ENCODE assay signal across 11 cellular contexts in genomic region chr14:95143813-95144620, GRCh38. TPM values are rescaled to one million over a fixed set of nuclear protein-coding genes. Genes with fewer than 3 reads are reported as not detected.
DNase-seq lines count a peak whose midpoint lies in the region; ATAC-seq and TF ChIP-seq lines count a peak whose summit lies in the region.
"Had no signal": no experiment of that assay in that cellular context is flagged by ENCODE, and none has a peak within 500 bp of the region (broad histone marks: within the 10 kb centered on the region; RNA-seq: fewer than 3 reads in every experiment).

No MANE protein-coding gene starts in this region.

- H3K9me3 Mint-ChIP-seq in activated B cell treated with CpG ODN at 0.5 μM for 24 hours: peaks cover 17% of the 10 kb centered on the region
- peaks cover 20% of the 10 kb centered on the region for H3K9me3 Mint-ChIP-seq in activated CD4-positive, alpha-beta T cell treated with anti-CD3 and anti-CD28 coated beads, Interleukin-2, amount 10 ng/mL, durations not matched to agents 24 days and 14 days

- WGBS in heart right ventricle, 2 donors: 69 to 80% methylated on average over 4 of the region's 4 CpGs
- 43 to 48% methylated on average over 4 of the region's 4 CpGs for WGBS in lung, 2 donors
- WGBS in upper lobe of left lung, 2 donors: 42 to 62% methylated on average over 4 of the region's 4 CpGs

- no peak for TF ChIP-seq POLR2A in upper lobe of left lung (IDR thresholded peaks at IDR 0.05)

- H3K4me1 ChIP-seq in heart right ventricle: peaks cover 5 to 87% (median 60%) of the 10 kb centered on the region in 9 donors
- H3K4me1 ChIP-seq in lung (ENCODE audit: control insufficient read depth in 2 of 2, insufficient read depth in 2 of 2, low read length in 2 of 2): peaks cover 5 to 15% of the 10 kb centered on the region in 2 donors
- H3K4me1 ChIP-seq in upper lobe of left lung: peaks cover 45 to 56% (median 50%) of the 10 kb centered on the region in 4 donors

- TF ChIP-seq EP300 in upper lobe of left lung (IDR thresholded peaks at IDR 0.05): no peak

- H3K4me3 ChIP-seq in heart right ventricle (peak overlapping the region in 5 of 10 donors; percentile 1 to 24 (median 22)), lung (no peak overlapping the region), upper lobe of left lung (peak overlapping the region in 1 of 4 donors; percentile 12)

- TF ChIP-seq CTCF in heart right ventricle (IDR thresholded peaks at IDR 0.05) (no peak), activated B cell treated with CpG ODN at 0.5 μM for 24 hours (IDR thresholded peaks at IDR 0.05) (no peak), lung (IDR thresholded peaks at IDR 0.05; ENCODE audit: control extremely low read depth, extremely low read depth) (no peak), upper lobe of left lung (IDR thresholded peaks at IDR 0.05) (no peak)

- H3K36me3 ChIP-seq in heart right ventricle (no peaks in the 10 kb centered on the region), lung (ENCODE audit: control insufficient read depth in 2 of 2, insufficient read depth in 2 of 2, low read length in 2 of 2) (no peaks in the 10 kb centered on the region), upper lobe of left lung (no peaks in the 10 kb centered on the region)

- CTCF ChIA-PET in activated B cell treated with CpG ODN at 0.5 μM for 24 hours (lab: Charles Lee): interaction anchor here (0.7 to 1.3 kb wide), 2 partner anchors 9 to 13 kb away, joined by 3 read pairs; no protein-coding TSS in a partner anchor

- no peaks in the 10 kb centered on the region for H3K27me3 Mint-ChIP-seq in activated B cell treated with CpG ODN at 0.5 μM for 24 hours
- no peaks in the 10 kb centered on the region for H3K27me3 Mint-ChIP-seq in activated CD4-positive, alpha-beta T cell treated with anti-CD3 and anti-CD28 coated beads, Interleukin-2, amount 10 ng/mL, durations not matched to agents 24 days and 14 days
- H3K27me3 Mint-ChIP-seq: brain had no signal

- H3K9me3 ChIP-seq in heart right ventricle (peaks cover 0 to 19% (median 12%) of the 10 kb centered on the region in 11 donors), lung (ENCODE audit: control insufficient read depth in 2 of 2, insufficient read depth in 1 of 2, low read length in 1 of 2) (peaks cover 0 to 6% of the 10 kb centered on the region in 2 donors), upper lobe of left lung (peaks cover 0 to 12% (median 2%) of the 10 kb centered on the region in 4 donors)

- H3K36me3 Mint-ChIP-seq in activated B cell treated with CpG ODN at 0.5 μM for 24 hours (ENCODE audit: low read depth): peaks cover 23% of the 10 kb centered on the region
- peaks cover 35% of the 10 kb centered on the region for H3K36me3 Mint-ChIP-seq in activated CD4-positive, alpha-beta T cell treated with anti-CD3 and anti-CD28 coated beads, Interleukin-2, amount 10 ng/mL, durations not matched to agents 24 days and 14 days (ENCODE audit: low read depth)

- no peak for DNase-seq in heart right ventricle
- no peak for DNase-seq in Right ventricle myocardium superior
- no peak for DNase-seq in activated B cell treated with CpG ODN at 0.5 μM for 24 hours
- DNase-seq in lung (ENCODE audit: low spot score): no peak
- no peak for DNase-seq in upper lobe of left lung
- DNase-seq in NK-92 treated with Interleukin-12 subunit alpha and Interleukin-12 subunit beta, amount 100 ng/mL, for 24 hours (lab: John Stamatoyannopoulos, UW): no peak
- no peak for DNase-seq in activated CD4-positive, alpha-beta T cell treated with anti-CD3 and anti-CD28 coated beads, Interleukin-2, amount 10 ng/mL, durations not matched to agents 24 days and 14 days
- no peak for DNase-seq in activated CD4-positive, alpha-beta T cell treated with anti-CD3 and anti-CD28 coated beads, Interleukin-2, amount 50 U/mL, for 48 hours
- DNase-seq: islet precursor cell, WERI-Rb-1 had no signal

- peak overlapping the region; percentile 74 for H3K27ac Mint-ChIP-seq in activated B cell treated with CpG ODN at 0.5 μM for 24 hours
- no peak overlapping the region for H3K27ac Mint-ChIP-seq in activated CD4-positive, alpha-beta T cell treated with anti-CD3 and anti-CD28 coated beads, Interleukin-2, amount 10 ng/mL, durations not matched to agents 24 days and 14 days
- H3K27ac Mint-ChIP-seq: brain had no signal

- peak overlapping the region in 9 of 10 donors; percentile 3 to 87 (median 31) for H3K27ac ChIP-seq in heart right ventricle
- H3K27ac ChIP-seq in lung (ENCODE audit: low read depth in 1 of 2, low read length in 1 of 2): peak overlapping the region; percentile 67 to 77
- H3K27ac ChIP-seq in upper lobe of left lung: peak overlapping the region; percentile 53 to 76 (median 60)
- H3K27ac ChIP-seq: WERI-Rb-1 had no signal

- peaks cover 92% of the 10 kb centered on the region for H3K4me1 Mint-ChIP-seq in activated B cell treated with CpG ODN at 0.5 μM for 24 hours
- H3K4me1 Mint-ChIP-seq in activated CD4-positive, alpha-beta T cell treated with anti-CD3 and anti-CD28 coated beads, Interleukin-2, amount 10 ng/mL, durations not matched to agents 24 days and 14 days: peaks cover 16% of the 10 kb centered on the region

- peak overlapping the region; percentile 41 for H3K4me3 Mint-ChIP-seq in activated B cell treated with CpG ODN at 0.5 μM for 24 hours
- H3K4me3 Mint-ChIP-seq in activated CD4-positive, alpha-beta T cell treated with anti-CD3 and anti-CD28 coated beads, Interleukin-2, amount 10 ng/mL, durations not matched to agents 24 days and 14 days: no peak overlapping the region

- no peaks in the 10 kb centered on the region for H3K27me3 ChIP-seq in heart right ventricle
- no peaks in the 10 kb centered on the region for H3K27me3 ChIP-seq in lung (ENCODE audit: control insufficient read depth, insufficient read depth)
- H3K27me3 ChIP-seq in upper lobe of left lung: no peaks in the 10 kb centered on the region

- POLR2A ChIA-PET in activated B cell treated with CpG ODN at 0.5 μM for 24 hours (lab: Charles Lee): interaction anchor here (0.6 to 2.5 kb wide), 5 partner anchors 11 to 591 kb away, joined by 3 to 5 read pairs (median 3); partner anchors contain the start of gene DICER1

- ATAC-seq in heart right ventricle: peak in 4 of 8 donors; percentile 40 to 59 (median 58)
- ATAC-seq in Right ventricle myocardium superior (ENCODE audit: poor library complexity): no peak
- ATAC-seq in activated B cell treated with CpG ODN at 0.5 μM for 24 hours (ENCODE audit: low read depth): no peak
- ATAC-seq in lung (ENCODE audit: insufficient read depth, low FRiP score): no peak
- ATAC-seq in upper lobe of left lung (ENCODE audit: low FRiP score in 2 of 2): peak in 1 of 2 donors; percentile 32

- intact Hi-C loops in heart right ventricle (cut with DNase I): loop anchor here in 1 of 10 donors (5.0 kb wide), 1 partner anchor 48 kb away; no protein-coding TSS in a partner anchor
- intact Hi-C loops in Right ventricle myocardium superior (cut with DNase I): no loop called here
- intact Hi-C loops in activated B cell treated with CpG ODN at 0.5 μM for 24 hours (cut with micrococcal nuclease): loop anchor here (1.0 to 5.0 kb wide), 3 partner anchors 13 to 218 kb away; partner anchors contain the start of gene DICER1
- intact Hi-C loops in activated CD4-positive, alpha-beta T cell treated with anti-CD3 and anti-CD28 coated beads, Interleukin-2, amount 10 ng/mL, durations not matched to agents 24 days and 14 days (cut with micrococcal nuclease): no loop called here

RNA-seq across cellular contexts. Expression of gene DICER1, which starts 13.3 kb away (rescaled TPM):
- 10 to 100 TPM; 19.8 to 38.8 (median 27.5) TPM for total RNA-seq in heart right ventricle
- polyA plus RNA-seq in heart right ventricle: 1 to 10 TPM; 4.9 to 8.3 TPM
- 26.1 TPM for total RNA-seq in Right ventricle myocardium superior
- total RNA-seq in activated B cell treated with CpG ODN at 0.5 μM for 24 hours: 67.3 and 69.6 TPM in 2 replicates
- total RNA-seq in lung: 100 to 1,000 TPM in 1 of 2 donors, 10 to 100 TPM in 1; 67.9 to 103 TPM
- 10 to 100 TPM in 1 of 2 donors, 1 to 10 TPM in 1; 9.1 to 20.2 TPM for polyA plus RNA-seq in lung
- total RNA-seq in upper lobe of left lung: 100 to 1,000 TPM in 1 of 6 donors, 10 to 100 TPM in 5; 57.7 to 106 (median 75.1) TPM
- total RNA-seq in activated CD4-positive, alpha-beta T cell treated with anti-CD3 and anti-CD28 coated beads, Interleukin-2, amount 10 ng/mL, durations not matched to agents 24 days and 14 days: 74.4 and 77.0 TPM in 2 replicates
